ENCODE assay signal across 8 cellular contexts in genomic region chr19:6125571-6125989, GRCh38. TPM values are rescaled to one million over a fixed set of nuclear protein-coding genes. Genes with fewer than 3 reads are reported as not detected.
DNase-seq lines count a peak whose midpoint lies in the region; ATAC-seq and TF ChIP-seq lines count a peak whose summit lies in the region.

No MANE protein-coding gene starts in this region.

- ATAC-seq in HG02970 (IDR thresholded peaks at IDR 0.05; ENCODE audit: low FRiP score, unreplicated experiment), result no peak

- H3K4me3 ChIP-seq in coronary artery, result no peak overlapping the region
- no peak overlapping the region for H3K4me3 ChIP-seq in lower leg skin (ENCODE audit: low read depth, poor library complexity, severe bottlenecking)

- WGBS in lower leg skin, 2 donors, result 29 to 30% methylated on average over 6 of the region's 6 CpGs

- DNase-seq in AML-193 (lab: John Stamatoyannopoulos, UW), result peak; percentile 70 to 77
- peak; percentile 77 for DNase-seq in HCEC 1CT
- DNase-seq in NCI-H510A (lab: John Stamatoyannopoulos, UW), result peak; percentile 64
- peak; percentile 46 for DNase-seq in activated CD4-positive, alpha-beta T cell treated with anti-CD3 and anti-CD28 coated beads for 1 hour
- no peak for DNase-seq in coronary artery (ENCODE audit: low spot score)
- peak; percentile 53 to 88 for DNase-seq in lower leg skin (ENCODE audit: low spot score in 2 of 2)
- DNase-seq in stimulated activated CD8-positive, alpha-beta memory T cell treated with anti-CD3 and anti-CD28 coated beads, Interleukin-15, amount 100 ng/mL, for 48 hours (ENCODE audit: low read depth in 2 of 2), result peak; percentile 27 to 31

- no peak for TF ChIP-seq POLR2A in lower leg skin (IDR thresholded peaks at IDR 0.05)

- H3K27ac ChIP-seq in coronary artery, result no peak overlapping the region

- TF ChIP-seq CTCF in coronary artery (IDR thresholded peaks at IDR 0.05) (peak; percentile 90), lower leg skin (IDR thresholded peaks at IDR 0.05) (peak in 1 of 3 donors; percentile 94)

- intact Hi-C loops in lower leg skin (cut with DNase I; ENCODE audit: low total_unique reads), result loop anchor here (5.0 kb wide), 1 partner anchor 78 kb away; no protein-coding TSS in a partner anchor

RNA-seq across cellular contexts. Expression of gene ACSBG2, which starts 9.9 kb away (rescaled TPM):
- total RNA-seq in lower leg skin, result not detected

RNA-seq across cellular contexts. Expression of gene RFX2, which starts 15.3 kb away (rescaled TPM):
- total RNA-seq in lower leg skin, result 10 to 100 TPM; 19.6 to 28.7 (median 25.8) TPM
